1 cellular context compared by ENCODE assay signal in the genomic region with DNA sequence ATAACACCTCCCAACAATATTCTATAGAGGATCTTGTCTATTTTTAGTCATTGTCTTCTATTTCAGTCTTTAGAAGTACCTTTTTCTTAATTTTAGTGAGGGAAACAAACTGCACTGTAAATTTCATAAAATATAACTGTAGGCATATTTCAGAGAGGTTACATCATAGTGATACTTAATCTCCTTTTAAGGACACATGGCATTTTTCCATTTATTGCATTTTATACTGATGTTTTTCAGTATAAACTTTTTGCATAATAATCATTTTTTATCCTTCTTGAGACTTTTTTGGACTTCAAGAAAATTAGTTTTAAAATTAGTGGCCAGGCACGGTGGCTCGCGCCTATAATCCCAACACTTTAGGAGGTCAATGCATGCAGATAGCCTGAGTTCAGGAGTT.
TF ChIP-seq lines count a peak whose summit lies in the region.

No MANE protein-coding gene starts in this region.

TF ChIP-seq in K562, 482 proteins besides CTCF, POLR2A, EP300 and RAD21:
- TF ChIP-seq HES1 (IDR thresholded peaks at IDR 0.05; ENCODE audit: low read depth) (no peak), HDAC1 (IDR thresholded peaks at IDR 0.05) (no peak), ZNF224 (CRISPR knock-in tag; IDR thresholded peaks at IDR 0.05) (no peak), ZNF785 (CRISPR knock-in tag; IDR thresholded peaks at IDR 0.05) (no peak), PCBP1 (IDR thresholded peaks at IDR 0.05; ENCODE audit: low read depth, low read length, poor library complexity, severe bottlenecking) (no peak), MGA (IDR thresholded peaks at IDR 0.05) (no peak), SMARCA5 (IDR thresholded peaks at IDR 0.05) (no peak), TRIM24 (IDR thresholded peaks at IDR 0.05) (peak; percentile 52 to 85; a peak in 2 of 4 replicates), MTA1 (IDR thresholded peaks at IDR 0.05; ENCODE audit: borderline replicate concordance) (no peak), ATF7 (IDR thresholded peaks at IDR 0.05) (no peak), GABPB1 (CRISPR knock-in tag; IDR thresholded peaks at IDR 0.05) (no peak), ZNF274 (IDR thresholded peaks at IDR 0.05; ENCODE audit: borderline replicate concordance, low read depth, low read length) (no peak), ZNF316 (IDR thresholded peaks at IDR 0.05) (peak; percentile 82), ETV6 (IDR thresholded peaks at IDR 0.05; ENCODE audit: borderline replicate concordance in 1 of 2, low read depth in 2 of 2, low read length in 1 of 2) (no peak), ETV6 (CRISPR knock-in tag; IDR thresholded peaks at IDR 0.05; ENCODE audit: borderline replicate concordance) (no peak), E2F6 (IDR thresholded peaks at IDR 0.05; ENCODE audit: borderline replicate concordance in 1 of 2, extremely low read depth in 1 of 2, insufficient read depth in 1 of 2, insufficient read length in 1 of 2, low read depth in 1 of 2, low read length in 1 of 2, poor library complexity in 1 of 2, severe bottlenecking in 1 of 2) (no peak), SRSF7 (optimal IDR thresholded peaks at IDR 0.05; ENCODE audit: low read depth, low read length) (no peak), CEBPG (CRISPR knock-in tag; IDR thresholded peaks at IDR 0.05) (no peak), CEBPG (tag; conservative IDR thresholded peaks at IDR 0.05 in 1 of 2, IDR thresholded peaks at IDR 0.05 in 1 of 2) (peak in 1 of 2 experiments; percentile 66; a peak in 2 of 4 replicates), ATF3 (IDR thresholded peaks at IDR 0.05) (0 out of 2 replicates have a peak, but pooled peaks have one; percentile 12), ATF3 (CRISPR knock-in tag; conservative IDR thresholded peaks at IDR 0.05) (no peak), SP2 (IDR thresholded peaks at IDR 0.05; ENCODE audit: extremely low read depth, low read depth, low read length, poor library complexity, severe bottlenecking) (no peak), PML (IDR thresholded peaks at IDR 0.05; ENCODE audit: low read length) (no peak), BCOR (IDR thresholded peaks at IDR 0.05) (no peak), C11orf30 (IDR thresholded peaks at IDR 0.05; ENCODE audit: low read depth) (peak; percentile 77), ZNF655 (CRISPR knock-in tag; IDR thresholded peaks at IDR 0.05) (no peak), BDP1 (IDR thresholded peaks at IDR 0.05; ENCODE audit: insufficient read depth, insufficient read length) (no peak), KLF10 (CRISPR knock-in tag; IDR thresholded peaks at IDR 0.05) (no peak), ZKSCAN8 (CRISPR knock-in tag; IDR thresholded peaks at IDR 0.05) (no peak), ZNF121 (CRISPR knock-in tag; conservative IDR thresholded peaks at IDR 0.05) (no peak)
- TF ChIP-seq, protein P1, sequence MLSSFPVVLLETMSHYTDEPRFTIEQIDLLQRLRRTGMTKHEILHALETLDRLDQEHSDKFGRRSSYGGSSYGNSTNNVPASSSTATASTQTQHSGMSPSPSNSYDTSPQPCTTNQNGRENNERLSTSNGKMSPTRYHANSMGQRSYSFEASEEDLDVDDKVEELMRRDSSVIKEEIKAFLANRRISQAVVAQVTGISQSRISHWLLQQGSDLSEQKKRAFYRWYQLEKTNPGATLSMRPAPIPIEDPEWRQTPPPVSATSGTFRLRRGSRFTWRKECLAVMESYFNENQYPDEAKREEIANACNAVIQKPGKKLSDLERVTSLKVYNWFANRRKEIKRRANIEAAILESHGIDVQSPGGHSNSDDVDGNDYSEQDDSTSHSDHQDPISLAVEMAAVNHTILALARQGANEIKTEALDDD (IDR thresholded peaks at IDR 0.05), result no peak
- TF ChIP-seq, protein P2, sequence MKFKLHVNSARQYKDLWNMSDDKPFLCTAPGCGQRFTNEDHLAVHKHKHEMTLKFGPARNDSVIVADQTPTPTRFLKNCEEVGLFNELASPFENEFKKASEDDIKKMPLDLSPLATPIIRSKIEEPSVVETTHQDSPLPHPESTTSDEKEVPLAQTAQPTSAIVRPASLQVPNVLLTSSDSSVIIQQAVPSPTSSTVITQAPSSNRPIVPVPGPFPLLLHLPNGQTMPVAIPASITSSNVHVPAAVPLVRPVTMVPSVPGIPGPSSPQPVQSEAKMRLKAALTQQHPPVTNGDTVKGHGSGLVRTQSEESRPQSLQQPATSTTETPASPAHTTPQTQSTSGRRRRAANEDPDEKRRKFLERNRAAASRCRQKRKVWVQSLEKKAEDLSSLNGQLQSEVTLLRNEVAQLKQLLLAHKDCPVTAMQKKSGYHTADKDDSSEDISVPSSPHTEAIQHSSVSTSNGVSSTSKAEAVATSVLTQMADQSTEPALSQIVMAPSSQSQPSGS (CRISPR knock-in tag; IDR thresholded peaks at IDR 0.05), result no peak
- TF ChIP-seq, protein P3, sequence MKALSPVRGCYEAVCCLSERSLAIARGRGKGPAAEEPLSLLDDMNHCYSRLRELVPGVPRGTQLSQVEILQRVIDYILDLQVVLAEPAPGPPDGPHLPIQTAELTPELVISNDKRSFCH (CRISPR knock-in tag; IDR thresholded peaks at IDR 0.05), result no peak
- TF ChIP-seq, protein P3 (tag; IDR thresholded peaks at IDR 0.05), result no peak
- TF ChIP-seq, protein P4, sequence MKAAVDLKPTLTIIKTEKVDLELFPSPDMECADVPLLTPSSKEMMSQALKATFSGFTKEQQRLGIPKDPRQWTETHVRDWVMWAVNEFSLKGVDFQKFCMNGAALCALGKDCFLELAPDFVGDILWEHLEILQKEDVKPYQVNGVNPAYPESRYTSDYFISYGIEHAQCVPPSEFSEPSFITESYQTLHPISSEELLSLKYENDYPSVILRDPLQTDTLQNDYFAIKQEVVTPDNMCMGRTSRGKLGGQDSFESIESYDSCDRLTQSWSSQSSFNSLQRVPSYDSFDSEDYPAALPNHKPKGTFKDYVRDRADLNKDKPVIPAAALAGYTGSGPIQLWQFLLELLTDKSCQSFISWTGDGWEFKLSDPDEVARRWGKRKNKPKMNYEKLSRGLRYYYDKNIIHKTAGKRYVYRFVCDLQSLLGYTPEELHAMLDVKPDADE (conservative IDR thresholded peaks at IDR 0.05; ENCODE audit: control insufficient read depth, low read depth, low read length), result no peak
- TF ChIP-seq, protein P5, sequence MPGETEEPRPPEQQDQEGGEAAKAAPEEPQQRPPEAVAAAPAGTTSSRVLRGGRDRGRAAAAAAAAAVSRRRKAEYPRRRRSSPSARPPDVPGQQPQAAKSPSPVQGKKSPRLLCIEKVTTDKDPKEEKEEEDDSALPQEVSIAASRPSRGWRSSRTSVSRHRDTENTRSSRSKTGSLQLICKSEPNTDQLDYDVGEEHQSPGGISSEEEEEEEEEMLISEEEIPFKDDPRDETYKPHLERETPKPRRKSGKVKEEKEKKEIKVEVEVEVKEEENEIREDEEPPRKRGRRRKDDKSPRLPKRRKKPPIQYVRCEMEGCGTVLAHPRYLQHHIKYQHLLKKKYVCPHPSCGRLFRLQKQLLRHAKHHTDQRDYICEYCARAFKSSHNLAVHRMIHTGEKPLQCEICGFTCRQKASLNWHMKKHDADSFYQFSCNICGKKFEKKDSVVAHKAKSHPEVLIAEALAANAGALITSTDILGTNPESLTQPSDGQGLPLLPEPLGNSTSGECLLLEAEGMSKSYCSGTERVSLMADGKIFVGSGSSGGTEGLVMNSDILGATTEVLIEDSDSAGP (CRISPR knock-in tag; IDR thresholded peaks at IDR 0.05), result no peak
- TF ChIP-seq, protein P6, sequence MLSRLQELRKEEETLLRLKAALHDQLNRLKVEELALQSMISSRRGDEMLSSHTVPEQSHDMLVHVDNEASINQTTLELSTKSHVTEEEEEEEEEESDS (CRISPR knock-in tag; IDR thresholded peaks at IDR 0.05), result no peak
